8 cellular contexts compared by ENCODE assay signal in the genomic region with DNA sequence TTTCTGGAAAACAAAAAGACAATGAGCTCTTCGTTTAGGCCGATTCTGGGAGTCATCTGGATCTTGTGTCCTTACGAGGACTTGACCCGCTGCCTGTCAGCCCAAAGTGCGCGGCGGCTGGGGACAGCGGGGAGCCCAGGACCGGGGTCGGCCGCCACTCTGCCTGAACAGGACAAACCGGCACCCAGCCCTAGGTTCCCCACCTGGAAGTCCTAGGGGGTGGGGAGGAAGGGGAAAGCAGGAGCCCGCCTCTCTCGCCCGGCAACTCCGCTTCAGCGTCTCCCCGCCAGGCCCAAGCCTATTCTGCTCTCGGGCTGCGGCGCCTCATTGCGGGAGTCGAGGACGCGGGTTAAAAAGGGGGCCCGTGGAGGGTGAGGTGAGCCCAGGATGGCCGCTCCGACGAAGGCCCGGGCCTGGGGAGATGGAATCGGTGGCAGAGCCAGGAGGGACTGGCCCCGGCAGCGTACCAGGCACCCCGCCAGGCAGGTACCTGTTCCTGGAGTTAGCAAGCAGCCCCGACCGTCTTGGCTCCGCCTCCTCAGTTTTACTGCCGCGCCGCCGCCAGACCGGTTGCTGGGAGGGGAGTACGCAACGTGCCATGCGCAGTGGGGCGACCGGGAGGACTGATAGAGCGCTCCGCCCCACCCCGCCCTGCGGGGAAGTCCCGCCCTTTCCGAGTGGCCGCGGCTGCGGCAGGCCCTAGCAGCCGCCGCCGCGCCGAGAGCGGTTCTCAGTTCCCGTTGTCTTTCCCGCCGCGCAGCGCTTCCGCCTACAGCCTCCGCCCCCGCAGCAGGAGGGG. TPM values are rescaled to one million over a fixed set of nuclear protein-coding genes. Genes with fewer than 3 reads are reported as not detected.
A peak's percentile ranks its signal among the peaks of the same experiment; 100 is the strongest.
DNase-seq lines count a peak whose midpoint lies in the region; ATAC-seq and TF ChIP-seq lines count a peak whose summit lies in the region.

A gene with protein sequence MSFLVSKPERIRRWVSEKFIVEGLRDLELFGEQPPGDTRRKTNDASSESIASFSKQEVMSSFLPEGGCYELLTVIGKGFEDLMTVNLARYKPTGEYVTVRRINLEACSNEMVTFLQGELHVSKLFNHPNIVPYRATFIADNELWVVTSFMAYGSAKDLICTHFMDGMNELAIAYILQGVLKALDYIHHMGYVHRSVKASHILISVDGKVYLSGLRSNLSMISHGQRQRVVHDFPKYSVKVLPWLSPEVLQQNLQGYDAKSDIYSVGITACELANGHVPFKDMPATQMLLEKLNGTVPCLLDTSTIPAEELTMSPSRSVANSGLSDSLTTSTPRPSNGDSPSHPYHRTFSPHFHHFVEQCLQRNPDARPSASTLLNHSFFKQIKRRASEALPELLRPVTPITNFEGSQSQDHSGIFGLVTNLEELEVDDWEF (minus strand): TSS at position 549 of the 799 bp plus-strand sequence. CDS start 13,430 bp downstream, outside the sequence.

- ATAC-seq in GM21576 (IDR thresholded peaks at IDR 0.05; ENCODE audit: unreplicated experiment) (peak; percentile 83), PC-3 (peak; percentile 87)

- no peaks in the 10 kb centered on the region for H3K9me2 ChIP-seq in PC-3 (replicated peaks; ENCODE audit: low read length)

- POLR2A ChIA-PET in PC-3 (lab: Charles Lee; ENCODE audit: unreplicated experiment): interaction anchor here (0.6 to 0.7 kb wide), 3 partner anchors 32 to 100 kb away, joined by 3 to 5 read pairs (median 3); a partner anchor contains a TSS

- peak; percentile 95 for DNase-seq in DMS114 treated with DMSO at 0.1 percent for 48 hours (lab: John Stamatoyannopoulos, UW; ENCODE audit: unreplicated experiment)
- DNase-seq in PC-3: peak; percentile 100
- DNase-seq in activated T-cell treated with anti-CD3 and anti-CD28 coated beads, Interleukin-2, amount 50 U/mL, for 1 hour: peak; percentile 99
- DNase-seq in erythroblast (lab: John Stamatoyannopoulos, UW): peak; percentile 98
- peak; percentile 95 to 98 for DNase-seq in stimulated activated CD8-positive, alpha-beta memory T cell treated with anti-CD3 and anti-CD28 coated beads, Interleukin-7, amount 100 ng/mL, for 1 hour (ENCODE audit: low read depth in 2 of 2)

- no peaks in the 10 kb centered on the region for H4K20me1 ChIP-seq in PC-3 (ENCODE audit: low read length)

- peak; percentile 92 for TF ChIP-seq POLR2A in erythroblast (IDR thresholded peaks at IDR 0.05; ENCODE audit: low read length)

- TF ChIP-seq CTCF in PC-3 (conservative IDR thresholded peaks at IDR 0.05; ENCODE audit: low read depth, low read length): no peak

- H3K36me3 ChIP-seq in PC-3 (ENCODE audit: low read depth, low read length) (peaks cover 9% of the 10 kb centered on the region; the same call in 1 of the 2 replicates), mucosa of stomach (ENCODE audit: control insufficient read depth, insufficient read depth, low read length) (no peaks in the 10 kb centered on the region)

- H3K4me1 ChIP-seq in PC-3 (ENCODE audit: insufficient read depth, low read length) (peaks cover 15% of the 10 kb centered on the region; the same call in 1 of the 2 replicates), mucosa of stomach (ENCODE audit: control insufficient read depth, insufficient read depth, low read length) (peaks cover 6% of the 10 kb centered on the region)

- H3K27me3 ChIP-seq in PC-3 (ENCODE audit: low read length) (no peaks in the 10 kb centered on the region), mucosa of stomach (ENCODE audit: control insufficient read depth, insufficient read depth, low read length) (no peaks in the 10 kb centered on the region)

- H3K9ac ChIP-seq in PC-3 (ENCODE audit: low read length): peak within 1 kb of the TSS; percentile 88
- H3K9ac ChIP-seq in mucosa of stomach (ENCODE audit: low read length): peak within 1 kb of the TSS; percentile 88

- H3K4me3 ChIP-seq in PC-3 (ENCODE audit: low read length): peak within 1 kb of the TSS; percentile 87
- H3K4me3 ChIP-seq in mucosa of stomach (ENCODE audit: low read length): peak within 1 kb of the TSS; percentile 70

- intact Hi-C loops in PC-3 (cut with micrococcal nuclease): loop anchor here (1.0 to 5.0 kb wide), 3 partner anchors 32 to 119 kb away; a partner anchor contains a TSS

- no peaks in the 10 kb centered on the region for H3K9me3 ChIP-seq in PC-3 (ENCODE audit: low read length)
- H3K9me3 ChIP-seq in mucosa of stomach (ENCODE audit: control insufficient read depth, low read length): no peaks in the 10 kb centered on the region

- BruUV-seq in PC-3 (replicated peaks; lab: Mats Ljungman, UMichigan): no TSS peak

- H3K79me2 ChIP-seq in PC-3 (ENCODE audit: low read length): peaks cover 19% of the 10 kb centered on the region

- H3K4me2 ChIP-seq in PC-3 (ENCODE audit: low read length): peak within 1 kb of the TSS; percentile 99

- no peak for TF ChIP-seq RAD21 in Ishikawa (IDR thresholded peaks at IDR 0.05; ENCODE audit: low read depth)

- CTCF ChIA-PET in PC-3 (lab: Charles Lee): interaction anchor here (0.6 kb wide), 2 partner anchors 43 to 100 kb away, joined by 3 read pairs; no protein-coding TSS in a partner anchor

- TF ChIP-seq EP300 in Ishikawa (IDR thresholded peaks at IDR 0.05; ENCODE audit: borderline replicate concordance): peak; percentile 28; the same call in 1 of the 2 replicates

- H3K27ac ChIP-seq in PC-3 (ENCODE audit: low read length): peak within 1 kb of the TSS; percentile 66

- H2AFZ ChIP-seq in PC-3 (ENCODE audit: low read length): peak within 1 kb of the TSS; percentile 86

- peaks cover 10% of the 10 kb centered on the region for H3F3A ChIP-seq in PC-3 (ENCODE audit: low read length, unreplicated experiment)

TF ChIP-seq in Ishikawa, 13 proteins besides CTCF, POLR2A, EP300 and RAD21:
- peak; percentile 48 for TF ChIP-seq TCF12 (IDR thresholded peaks at IDR 0.05; ENCODE audit: low read depth)
- no peak for TF ChIP-seq CEBPB (IDR thresholded peaks at IDR 0.05)
- TF ChIP-seq, protein P1, sequence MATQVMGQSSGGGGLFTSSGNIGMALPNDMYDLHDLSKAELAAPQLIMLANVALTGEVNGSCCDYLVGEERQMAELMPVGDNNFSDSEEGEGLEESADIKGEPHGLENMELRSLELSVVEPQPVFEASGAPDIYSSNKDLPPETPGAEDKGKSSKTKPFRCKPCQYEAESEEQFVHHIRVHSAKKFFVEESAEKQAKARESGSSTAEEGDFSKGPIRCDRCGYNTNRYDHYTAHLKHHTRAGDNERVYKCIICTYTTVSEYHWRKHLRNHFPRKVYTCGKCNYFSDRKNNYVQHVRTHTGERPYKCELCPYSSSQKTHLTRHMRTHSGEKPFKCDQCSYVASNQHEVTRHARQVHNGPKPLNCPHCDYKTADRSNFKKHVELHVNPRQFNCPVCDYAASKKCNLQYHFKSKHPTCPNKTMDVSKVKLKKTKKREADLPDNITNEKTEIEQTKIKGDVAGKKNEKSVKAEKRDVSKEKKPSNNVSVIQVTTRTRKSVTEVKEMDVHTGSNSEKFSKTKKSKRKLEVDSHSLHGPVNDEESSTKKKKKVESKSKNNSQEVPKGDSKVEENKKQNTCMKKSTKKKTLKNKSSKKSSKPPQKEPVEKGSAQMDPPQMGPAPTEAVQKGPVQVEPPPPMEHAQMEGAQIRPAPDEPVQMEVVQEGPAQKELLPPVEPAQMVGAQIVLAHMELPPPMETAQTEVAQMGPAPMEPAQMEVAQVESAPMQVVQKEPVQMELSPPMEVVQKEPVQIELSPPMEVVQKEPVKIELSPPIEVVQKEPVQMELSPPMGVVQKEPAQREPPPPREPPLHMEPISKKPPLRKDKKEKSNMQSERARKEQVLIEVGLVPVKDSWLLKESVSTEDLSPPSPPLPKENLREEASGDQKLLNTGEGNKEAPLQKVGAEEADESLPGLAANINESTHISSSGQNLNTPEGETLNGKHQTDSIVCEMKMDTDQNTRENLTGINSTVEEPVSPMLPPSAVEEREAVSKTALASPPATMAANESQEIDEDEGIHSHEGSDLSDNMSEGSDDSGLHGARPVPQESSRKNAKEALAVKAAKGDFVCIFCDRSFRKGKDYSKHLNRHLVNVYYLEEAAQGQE (IDR thresholded peaks at IDR 0.05; ENCODE audit: low read depth): 0 out of 2 replicates have a peak, but pooled peaks have one; percentile 22
- no peak for TF ChIP-seq YY1 (IDR thresholded peaks at IDR 0.05; ENCODE audit: low read depth)
- peak; percentile 94 for TF ChIP-seq EGR1 (IDR thresholded peaks at IDR 0.05)
- TF ChIP-seq, protein P2, sequence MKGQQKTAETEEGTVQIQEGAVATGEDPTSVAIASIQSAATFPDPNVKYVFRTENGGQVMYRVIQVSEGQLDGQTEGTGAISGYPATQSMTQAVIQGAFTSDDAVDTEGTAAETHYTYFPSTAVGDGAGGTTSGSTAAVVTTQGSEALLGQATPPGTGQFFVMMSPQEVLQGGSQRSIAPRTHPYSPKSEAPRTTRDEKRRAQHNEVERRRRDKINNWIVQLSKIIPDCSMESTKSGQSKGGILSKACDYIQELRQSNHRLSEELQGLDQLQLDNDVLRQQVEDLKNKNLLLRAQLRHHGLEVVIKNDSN (IDR thresholded peaks at IDR 0.05): no peak
- TF ChIP-seq TAF1 (IDR thresholded peaks at IDR 0.05; ENCODE audit: low read depth): peak; percentile 72; the same call in 1 of the 2 replicates
- 0 out of 2 replicates have a peak, but pooled peaks have one; percentile 0 for TF ChIP-seq TEAD4 (IDR thresholded peaks at IDR 0.05)
- no peak for TF ChIP-seq NFIC (IDR thresholded peaks at IDR 0.05)
- TF ChIP-seq ZBTB7A (IDR thresholded peaks at IDR 0.05; ENCODE audit: low read depth): 0 out of 2 replicates have a peak, but pooled peaks have one; percentile 42
- TF ChIP-seq FOXM1 (IDR thresholded peaks at IDR 0.05; ENCODE audit: borderline replicate concordance, low read depth): 0 out of 2 replicates have a peak, but pooled peaks have one; percentile 35
- TF ChIP-seq, protein P3, sequence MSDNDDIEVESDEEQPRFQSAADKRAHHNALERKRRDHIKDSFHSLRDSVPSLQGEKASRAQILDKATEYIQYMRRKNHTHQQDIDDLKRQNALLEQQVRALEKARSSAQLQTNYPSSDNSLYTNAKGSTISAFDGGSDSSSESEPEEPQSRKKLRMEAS (IDR thresholded peaks at IDR 0.05): peak; percentile 88
- no peak for TF ChIP-seq CREB1 (IDR thresholded peaks at IDR 0.05; ENCODE audit: low read depth)

RNA-seq across cellular contexts. Expression of the gene that starts here (rescaled TPM):
- 17.9 and 26.3 TPM in 2 replicates for total RNA-seq in PC-3 (2014; rRNA removed)

Comparison
In these comparisons a context has a peak if more than half of its experiments do, and no peak if none do; other contexts are left out.
1. Peak in every context shown above with its lines: DNase-seq, ATAC-seq, H3K4me3 ChIP-seq and H3K27ac ChIP-seq.